1 cellular context compared by ENCODE assay signal in genomic region chr4:6916587-6917444, GRCh38.
TF ChIP-seq lines count a peak whose summit lies in the region.

No MANE protein-coding gene starts in this region.

TF ChIP-seq in HEK293, 187 proteins besides CTCF, POLR2A, EP300 and RAD21 (continued from another document):
- TF ChIP-seq ZNF280C (tag by site-specific recombination; IDR thresholded peaks at IDR 0.05) (no peak), ZNF10 (tag by site-specific recombination; IDR thresholded peaks at IDR 0.05) (peak; percentile 75; the same call in 1 of the 2 replicates), ZNF18 (tag by site-specific recombination; IDR thresholded peaks at IDR 0.05) (0 out of 2 replicates have a peak, but pooled peaks have one; percentile 34), HIC1 (tag by site-specific recombination; IDR thresholded peaks at IDR 0.05) (peak; percentile 65)
